In genomic region chr12:110277705-110278104, GRCh38 we compare ENCODE assay signal across 1 cellular context.
TF ChIP-seq lines count a peak whose summit lies in the region.

No MANE protein-coding gene starts in this region.

TF ChIP-seq in A549, 52 proteins besides CTCF, POLR2A, EP300 and RAD21 (continued from another document):
- TF ChIP-seq MAX (IDR thresholded peaks at IDR 0.05) (no peak), TFCP2L1 (CRISPR knock-in tag; IDR thresholded peaks at IDR 0.05) (no peak), ELK1 (IDR thresholded peaks at IDR 0.05; ENCODE audit: low read depth, low read length) (no peak), HDAC2 (IDR thresholded peaks at IDR 0.05) (no peak), MAFK (IDR thresholded peaks at IDR 0.05; ENCODE audit: partially characterized antibody) (no peak), ZNF302 (CRISPR knock-in tag; IDR thresholded peaks at IDR 0.05) (no peak), JUN (IDR thresholded peaks at IDR 0.05) (no peak), ESRRA (IDR thresholded peaks at IDR 0.05; ENCODE audit: borderline replicate concordance, low read length) (no peak), ZC3H11A (IDR thresholded peaks at IDR 0.05) (no peak), ZFP36 (IDR thresholded peaks at IDR 0.05; ENCODE audit: borderline replicate concordance, partially characterized antibody) (no peak), NFE2L2 (conservative IDR thresholded peaks at IDR 0.05; ENCODE audit: low read length) (no peak), CEBPB (IDR thresholded peaks at IDR 0.05) (no peak)
TF ChIP-seq in A549: peak in this region for 0.
